8 cellular contexts compared by ENCODE assay signal in genomic region chr1:15617173-15617873, GRCh38.
DNase-seq lines count a peak whose midpoint lies in the region; TF ChIP-seq lines count a peak whose summit lies in the region.

Gene DDI2, plus strand, starts transcription at chr1:15617458. Its CDS starts 213 bp downstream, at chr1:15617671.

- H3K27ac ChIP-seq in SK-N-MC (peak within 1 kb of the TSS; percentile 93), substantia nigra (ENCODE audit: low read depth, low read length, poor library complexity, severe bottlenecking) (peak within 1 kb of the TSS; percentile 82)

- H3K9me3 Mint-ChIP-seq in activated naive CD4-positive, alpha-beta T cell treated with anti-CD3 and anti-CD28 coated beads, Interleukin-2, amount 10 ng/mL, durations not matched to agents 7 days and 5 days = no peaks in the 10 kb centered on the region

- peaks cover 9% of the 10 kb centered on the region for H3K27me3 Mint-ChIP-seq in activated naive CD4-positive, alpha-beta T cell treated with anti-CD3 and anti-CD28 coated beads, Interleukin-2, amount 10 ng/mL, durations not matched to agents 7 days and 5 days

- peaks cover 12% of the 10 kb centered on the region for H3K36me3 Mint-ChIP-seq in activated naive CD4-positive, alpha-beta T cell treated with anti-CD3 and anti-CD28 coated beads, Interleukin-2, amount 10 ng/mL, durations not matched to agents 7 days and 5 days

- H3K9ac ChIP-seq in SK-N-MC (ENCODE audit: insufficient read length) = peak within 1 kb of the TSS; percentile 83

- peak within 1 kb of the TSS; percentile 94 for H3K27ac Mint-ChIP-seq in activated naive CD4-positive, alpha-beta T cell treated with anti-CD3 and anti-CD28 coated beads, Interleukin-2, amount 10 ng/mL, durations not matched to agents 7 days and 5 days

- peak within 1 kb of the TSS; percentile 94 for H3K4me3 Mint-ChIP-seq in activated naive CD4-positive, alpha-beta T cell treated with anti-CD3 and anti-CD28 coated beads, Interleukin-2, amount 10 ng/mL, durations not matched to agents 7 days and 5 days

- peaks cover 54% of the 10 kb centered on the region for H3K4me1 Mint-ChIP-seq in activated naive CD4-positive, alpha-beta T cell treated with anti-CD3 and anti-CD28 coated beads, Interleukin-2, amount 10 ng/mL, durations not matched to agents 7 days and 5 days

- DNase-seq in GDM1 (lab: John Stamatoyannopoulos, UW) (peak; percentile 98), HFF-Myc (ENCODE audit: extremely low read depth, low read depth) (peak; percentile 94), NB4 (ENCODE audit: low read depth) (peak; percentile 96), SK-N-MC (ENCODE audit: low read depth, low spot score) (peak; percentile 91), germinal center (ENCODE audit: low spot score) (peak; percentile 91), non-pigmented ciliary epithelial cell (ENCODE audit: low read depth) (peak; percentile 93), substantia nigra (lab: John Stamatoyannopoulos, UW) (peak; percentile 57 to 97 (median 90))
- DNase-seq in activated naive CD4-positive, alpha-beta T cell treated with anti-CD3 and anti-CD28 coated beads, Interleukin-2, amount 10 ng/mL, durations not matched to agents 7 days and 5 days = peak; percentile 95

- no peaks in the 10 kb centered on the region for H3K9me3 ChIP-seq in SK-N-MC (ENCODE audit: low read depth, low read length)

- TF ChIP-seq CTCF in HFF-Myc (IDR thresholded peaks at IDR 0.05; ENCODE audit: low read depth, low read length, missing control alignments) (no peak), NB4 (IDR thresholded peaks at IDR 0.05; ENCODE audit: low read depth, low read length) (no peak)

- CTCF ChIA-PET in activated naive CD4-positive, alpha-beta T cell treated with anti-CD3 and anti-CD28 coated beads, Interleukin-2, amount 10 ng/mL, durations not matched to agents 7 days and 5 days (lab: Charles Lee) = interaction anchor here (0.8 to 1.0 kb wide), 4 partner anchors 14 to 174 kb away, joined by 3 to 4 read pairs (median 4); no protein-coding TSS in a partner anchor

- peaks cover 24% of the 10 kb centered on the region for H3K36me3 ChIP-seq in SK-N-MC (ENCODE audit: insufficient read depth, low read length)

- TF ChIP-seq POLR2A in NB4 (IDR thresholded peaks at IDR 0.05; ENCODE audit: extremely low read depth, insufficient read length) = peak; percentile 76

- peak within 1 kb of the TSS; percentile 98 for H3K4me3 ChIP-seq in HFF-Myc (replicated peaks; ENCODE audit: low read depth, low read length)
- H3K4me3 ChIP-seq in NB4 (ENCODE audit: low read depth, low read length) = peak within 1 kb of the TSS; percentile 75
- H3K4me3 ChIP-seq in SK-N-MC = peak within 1 kb of the TSS; percentile 96

Comparison
In these comparisons a context has a peak if more than half of its experiments do, and no peak if none do; other contexts are left out.
1. Peak in every context shown above with its lines: DNase-seq, H3K4me3 ChIP-seq and H3K27ac ChIP-seq.